18 cellular contexts compared by ENCODE assay signal in the genomic region with DNA sequence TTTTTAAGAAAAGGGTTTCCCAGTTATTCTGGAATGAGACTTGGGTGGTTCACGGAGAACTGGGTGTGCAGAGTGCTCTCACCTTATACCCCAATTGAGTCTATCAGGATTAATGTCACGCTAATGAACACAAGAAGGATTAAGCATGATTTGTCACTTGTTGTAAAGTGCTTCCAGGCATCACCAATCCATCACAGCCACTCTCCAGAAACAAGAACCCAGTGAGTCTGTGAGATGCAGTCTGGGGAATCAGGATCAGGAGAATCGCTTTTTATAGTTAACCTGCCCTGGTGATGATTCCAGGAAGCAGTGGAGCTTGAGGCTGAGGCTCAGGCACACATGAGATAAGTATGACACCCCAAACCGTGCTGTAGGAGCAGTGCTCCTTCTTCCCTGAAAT.
DNase-seq lines count a peak whose midpoint lies in the region; ATAC-seq and TF ChIP-seq lines count a peak whose summit lies in the region.
"Had no signal": no experiment of that assay in that cellular context is flagged by ENCODE, and none has a peak within 500 bp of the region (broad histone marks: within the 10 kb centered on the region; RNA-seq: fewer than 3 reads in every experiment).

No MANE protein-coding gene starts in this region.

- CTCF ChIA-PET in PC-3 (lab: Charles Lee): no interaction called here

- no peak for TF ChIP-seq CTCF in PC-3 (conservative IDR thresholded peaks at IDR 0.05; ENCODE audit: low read depth, low read length)
- TF ChIP-seq CTCF in suprapubic skin (IDR thresholded peaks at IDR 0.05): no peak

- intact Hi-C loops in PC-3 (cut with micrococcal nuclease): no loop called here

- no peaks in the 10 kb centered on the region for H3K9me2 ChIP-seq in PC-3 (replicated peaks; ENCODE audit: low read length)

- H3K36me3 Mint-ChIP-seq in activated T-helper 17 cell treated with anti-CD3 and anti-CD28 coated beads, Interleukin-2, amount 50 U/mL, for 72 hours (ENCODE audit: low read depth): no peaks in the 10 kb centered on the region
- H3K36me3 Mint-ChIP-seq: CD14-positive monocyte had no signal

- no peaks in the 10 kb centered on the region for H3F3A ChIP-seq in PC-3 (ENCODE audit: low read length, unreplicated experiment)

- H3K9ac ChIP-seq in PC-3 (ENCODE audit: low read length): no peak overlapping the region

- H3K9me3 ChIP-seq in PC-3 (ENCODE audit: low read length) (no peaks in the 10 kb centered on the region), suprapubic skin (no peaks in the 10 kb centered on the region)
- H3K9me3 ChIP-seq: HAP-1 had no signal

- no peaks in the 10 kb centered on the region for H3K79me2 ChIP-seq in PC-3 (ENCODE audit: low read length)

- H3K4me3 Mint-ChIP-seq in activated T-helper 17 cell treated with anti-CD3 and anti-CD28 coated beads, Interleukin-2, amount 50 U/mL, for 72 hours: no peak overlapping the region
- H3K4me3 Mint-ChIP-seq: CD14-positive monocyte had no signal

- peak; percentile 8; the same call in 1 of the 2 replicates for ATAC-seq in PC-3
- ATAC-seq in left lobe of liver: no peak
- no peak for ATAC-seq in activated T-helper 17 cell treated with anti-CD3 and anti-CD28 coated beads, Interleukin-2, amount 50 U/mL, for 72 hours (replicated peaks)
- ATAC-seq: GM12878 had no signal

- H3K27ac Mint-ChIP-seq in activated T-helper 17 cell treated with anti-CD3 and anti-CD28 coated beads, Interleukin-2, amount 50 U/mL, for 72 hours: no peak overlapping the region
- H3K27ac Mint-ChIP-seq: CD14-positive monocyte had no signal

- H3K4me3 ChIP-seq in PC-3 (ENCODE audit: low read length): no peak overlapping the region
- no peak overlapping the region for H3K4me3 ChIP-seq in suprapubic skin
- H3K4me3 ChIP-seq: GM12878, HAP-1 had no signal

- BruUV-seq in PC-3 (replicated peaks; lab: Mats Ljungman, UMichigan): no TSS peak

- H4K20me1 ChIP-seq in PC-3 (ENCODE audit: low read length): no peaks in the 10 kb centered on the region

- H3K9me3 Mint-ChIP-seq in activated T-helper 17 cell treated with anti-CD3 and anti-CD28 coated beads, Interleukin-2, amount 50 U/mL, for 72 hours: no peaks in the 10 kb centered on the region

- peaks cover 86% of the 10 kb centered on the region for H3K27me3 ChIP-seq in PC-3 (ENCODE audit: low read length)
- no peaks in the 10 kb centered on the region for H3K27me3 ChIP-seq in suprapubic skin

- peaks cover 12% of the 10 kb centered on the region for H3K27me3 Mint-ChIP-seq in activated T-helper 17 cell treated with anti-CD3 and anti-CD28 coated beads, Interleukin-2, amount 50 U/mL, for 72 hours

- H3K27ac ChIP-seq in PC-3 (ENCODE audit: low read length) (no peak overlapping the region), suprapubic skin (no peak overlapping the region)

- no peak for TF ChIP-seq EP300 in suprapubic skin (IDR thresholded peaks at IDR 0.05)

- 74% methylated on average over 3 of the region's 4 CpGs for WGBS in suprapubic skin

- no peak overlapping the region for H3K4me2 ChIP-seq in PC-3 (ENCODE audit: low read length)

- no peak overlapping the region for H2AFZ ChIP-seq in PC-3 (ENCODE audit: low read length)

- POLR2A ChIA-PET in PC-3 (lab: Charles Lee; ENCODE audit: unreplicated experiment): interaction anchor here (0.7 kb wide), 1 partner anchor 808 kb away, joined by 3 read pairs; no protein-coding TSS in a partner anchor

- TF ChIP-seq POLR2A in suprapubic skin (IDR thresholded peaks at IDR 0.05): no peak

- in situ Hi-C loops in KBM-7 (cut with MboI; ENCODE audit: low pct_unique_long_range_greater_than_20kb, low sequenced_read_pairs): no loop called here

- H3K36me3 ChIP-seq in PC-3 (ENCODE audit: low read depth, low read length) (no peaks in the 10 kb centered on the region), suprapubic skin (no peaks in the 10 kb centered on the region)
- H3K36me3 ChIP-seq: HAP-1 had no signal

- H3K4me1 ChIP-seq in PC-3 (ENCODE audit: insufficient read depth, low read length) (no peaks in the 10 kb centered on the region), suprapubic skin (no peaks in the 10 kb centered on the region)
- H3K4me1 ChIP-seq: HAP-1 had no signal

- peak; percentile 8 for DNase-seq in activated effector memory CD4-positive, alpha-beta T cell treated with anti-CD3 and anti-CD28 coated beads, Interleukin-2, amount 50 U/mL, for 16 hours
- DNase-seq in activated effector memory CD4-positive, alpha-beta T cell treated with Interleukin-2 at 50 U/mL for 16 hours: no peak
- DNase-seq in PC-3 (no peak), left lobe of liver (ENCODE audit: low spot score) (peak; percentile 11), suprapubic skin (ENCODE audit: low spot score in 2 of 2) (peak; percentile 6 to 13), KBM-7 (no peak), HUDEP-2 (lab: John Stamatoyannopoulos, UW; ENCODE audit: unreplicated experiment in 76 of 76) (no peak)
- DNase-seq: COR-L47; IMR-90; NCI-H1417 treated with DMSO at 0.1 percent for 48 hours; NCI-H2029 treated with DMSO at 0.1 percent for 48 hours; NCI-H510A treated with DMSO at 0.1 percent for 48 hours; NK-92 treated with Interleukin-12 subunit alpha and Interleukin-12 subunit beta, amount 100 ng/mL, for 24 hours; OCI-M1 had no signal

- no peaks in the 10 kb centered on the region for H3K4me1 Mint-ChIP-seq in activated T-helper 17 cell treated with anti-CD3 and anti-CD28 coated beads, Interleukin-2, amount 50 U/mL, for 72 hours
- H3K4me1 Mint-ChIP-seq: CD14-positive monocyte had no signal

Comparison
In these comparisons a context has a peak if more than half of its experiments do, and no peak if none do; other contexts are left out.
1. DNase-seq: peak in activated effector memory CD4-positive, alpha-beta T cell treated with anti-CD3 and anti-CD28 coated beads, Interleukin-2, amount 50 U/mL, for 16 hours (single experiment), left lobe of liver (single experiment) and suprapubic skin (2 of 2); none in activated effector memory CD4-positive, alpha-beta T cell treated with Interleukin-2 at 50 U/mL for 16 hours (single experiment), PC-3 (single experiment), KBM-7 (single experiment) and HUDEP-2 (0 of 76).